18 cellular contexts compared by ENCODE assay signal in the genomic region with DNA sequence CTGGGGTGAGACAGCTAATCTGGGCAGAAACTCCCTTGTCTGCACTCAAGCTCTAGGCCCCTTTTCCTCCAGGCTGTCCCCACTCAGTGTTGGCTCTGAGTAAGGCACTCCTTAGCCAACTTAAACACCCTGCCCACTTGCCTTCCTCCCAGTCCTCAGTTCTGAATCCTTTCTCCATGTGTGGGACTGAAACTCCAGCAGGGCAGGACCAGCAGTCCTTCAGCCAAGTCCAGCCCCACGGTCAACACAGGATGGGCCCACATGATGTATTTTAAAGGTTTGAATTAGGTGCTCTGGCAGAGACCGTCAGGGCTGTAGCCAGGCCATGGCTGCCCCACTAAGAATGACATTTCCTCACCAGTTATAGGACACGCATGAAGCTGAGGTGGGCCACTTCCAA.
DNase-seq lines count a peak whose midpoint lies in the region; ATAC-seq and TF ChIP-seq lines count a peak whose summit lies in the region.
"Had no signal": no experiment of that assay in that cellular context is flagged by ENCODE, and none has a peak within 500 bp of the region (broad histone marks: within the 10 kb centered on the region; RNA-seq: fewer than 3 reads in every experiment).

No MANE protein-coding gene starts in this region.

- no peak overlapping the region for H3K27ac ChIP-seq in gastroesophageal sphincter

- no peaks in the 10 kb centered on the region for H3K4me1 Mint-ChIP-seq in stimulated activated naive CD8-positive, alpha-beta T cell treated with anti-CD3 and anti-CD28 coated beads, Interleukin-15, amount 100 ng/mL, for 72 hours
- no peaks in the 10 kb centered on the region for H3K4me1 Mint-ChIP-seq in activated naive CD8-positive, alpha-beta T cell treated with anti-CD3 and anti-CD28 coated beads, Interleukin-2, amount 50 U/mL, for 24 hours

- no peak overlapping the region for H3K4me3 Mint-ChIP-seq in stimulated activated naive CD8-positive, alpha-beta T cell treated with anti-CD3 and anti-CD28 coated beads, Interleukin-15, amount 100 ng/mL, for 72 hours
- H3K4me3 Mint-ChIP-seq in activated naive CD8-positive, alpha-beta T cell treated with anti-CD3 and anti-CD28 coated beads, Interleukin-2, amount 50 U/mL, for 24 hours: no peak overlapping the region
- H3K4me3 Mint-ChIP-seq: IgD-negative memory B cell had no signal

- intact Hi-C loops in sciatic nerve (cut with DNase I): no loop called here

- peaks cover 5 to 12% of the 10 kb centered on the region in 2 donors for H3K9me3 Mint-ChIP-seq in stimulated activated naive CD8-positive, alpha-beta T cell treated with anti-CD3 and anti-CD28 coated beads, Interleukin-15, amount 100 ng/mL, for 72 hours
- H3K9me3 Mint-ChIP-seq in activated naive CD8-positive, alpha-beta T cell treated with anti-CD3 and anti-CD28 coated beads, Interleukin-2, amount 50 U/mL, for 24 hours: no peaks in the 10 kb centered on the region

- TF ChIP-seq EP300 in gastroesophageal sphincter (IDR thresholded peaks at IDR 0.05): no peak

- no peaks in the 10 kb centered on the region for H3K36me3 Mint-ChIP-seq in activated naive CD8-positive, alpha-beta T cell treated with anti-CD3 and anti-CD28 coated beads, Interleukin-2, amount 50 U/mL, for 24 hours (ENCODE audit: low read depth)

- no peak overlapping the region for H3K4me3 ChIP-seq in gastroesophageal sphincter

- no peak overlapping the region for H3K27ac Mint-ChIP-seq in stimulated activated naive CD8-positive, alpha-beta T cell treated with anti-CD3 and anti-CD28 coated beads, Interleukin-15, amount 100 ng/mL, for 72 hours
- no peak overlapping the region for H3K27ac Mint-ChIP-seq in activated naive CD8-positive, alpha-beta T cell treated with anti-CD3 and anti-CD28 coated beads, Interleukin-2, amount 50 U/mL, for 24 hours
- H3K27ac Mint-ChIP-seq: IgD-negative memory B cell had no signal

- no peaks in the 10 kb centered on the region for H3K9me3 ChIP-seq in gastroesophageal sphincter

- DNase-seq in stimulated activated naive CD8-positive, alpha-beta T cell treated with anti-CD3 and anti-CD28 coated beads, Interleukin-15, amount 100 ng/mL, for 72 hours: no peak
- no peak for DNase-seq in stimulated activated naive CD8-positive, alpha-beta T cell treated with anti-CD3 and anti-CD28 coated beads, Interleukin-15, Interleukin-2, amounts not matched to agents 100 U/mL and 50 U/mL, for 24 hours
- no peak for DNase-seq in sciatic nerve (ENCODE audit: low spot score)
- no peak for DNase-seq in amniotic stem cell (lab: John Stamatoyannopoulos, UW)
- no peak for DNase-seq in activated naive CD8-positive, alpha-beta T cell treated with anti-CD3 and anti-CD28 coated beads, Interleukin-2, amount 50 U/mL, for 24 hours
- DNase-seq in activated effector memory CD4-positive, alpha-beta T cell treated with Interleukin-2 at 50 U/mL for 16 hours: no peak
- DNase-seq: DMS153, NCI-H1092 treated with DMSO at 0.1 percent for 48 hours, NCI-H1436, NCI-H187, NCI-H2081 treated with DMSO at 0.1 percent for 48 hours, NCI-H2171 treated with DMSO at 0.1 percent for 48 hours, NCI-H345, NCI-H510A treated with DMSO at 0.1 percent for 48 hours, NCI-H748 treated with DMSO at 0.1 percent for 48 hours had no signal

- no peaks in the 10 kb centered on the region for H3K36me3 ChIP-seq in gastroesophageal sphincter

- peaks cover 0 to 24% (median 5%) of the 10 kb centered on the region in 3 donors for H3K4me1 ChIP-seq in gastroesophageal sphincter

- no peak for TF ChIP-seq CTCF in gastroesophageal sphincter (IDR thresholded peaks at IDR 0.05)

- peaks cover 49% of the 10 kb centered on the region for H3K27me3 Mint-ChIP-seq in stimulated activated naive CD8-positive, alpha-beta T cell treated with anti-CD3 and anti-CD28 coated beads, Interleukin-15, amount 100 ng/mL, for 72 hours
- H3K27me3 Mint-ChIP-seq in activated naive CD8-positive, alpha-beta T cell treated with anti-CD3 and anti-CD28 coated beads, Interleukin-2, amount 50 U/mL, for 24 hours: peaks cover 13% of the 10 kb centered on the region

- no peaks in the 10 kb centered on the region for H3K27me3 ChIP-seq in gastroesophageal sphincter

- TF ChIP-seq POLR2A in gastroesophageal sphincter (IDR thresholded peaks at IDR 0.05): no peak

- WGBS in gastroesophageal sphincter (ENCODE audit: low coverage in 1 of 2), 2 donors: no CpG with 5 or more reads among the region's 3 CpGs

- ATAC-seq in stimulated activated naive CD8-positive, alpha-beta T cell treated with anti-CD3 and anti-CD28 coated beads, Interleukin-15, amount 100 ng/mL, for 72 hours: peak; percentile 26
- no peak for ATAC-seq in stimulated activated naive CD8-positive, alpha-beta T cell treated with anti-CD3 and anti-CD28 coated beads, Interleukin-15, Interleukin-2, amounts not matched to agents 100 U/mL and 50 U/mL, for 24 hours
- ATAC-seq in gastroesophageal sphincter (peak; percentile 14), sciatic nerve (peak; percentile 51)
- no peak for ATAC-seq in activated CD4-positive, CD25-positive, alpha-beta regulatory T cell treated with anti-CD3 and anti-CD28 coated beads, Interleukin-2, amount 50 U/mL, for 24 hours
- no peak for ATAC-seq in activated naive CD8-positive, alpha-beta T cell treated with anti-CD3 and anti-CD28 coated beads, Interleukin-2, amount 50 U/mL, for 24 hours

Comparison
In these comparisons a context has a peak if more than half of its experiments do, and no peak if none do; other contexts are left out.
1. ATAC-seq: peak in stimulated activated naive CD8-positive, alpha-beta T cell treated with anti-CD3 and anti-CD28 coated beads, Interleukin-15, amount 100 ng/mL, for 72 hours (single experiment), gastroesophageal sphincter (single experiment) and sciatic nerve (single experiment); none in stimulated activated naive CD8-positive, alpha-beta T cell treated with anti-CD3 and anti-CD28 coated beads, Interleukin-15, Interleukin-2, amounts not matched to agents 100 U/mL and 50 U/mL, for 24 hours (single experiment), activated CD4-positive, CD25-positive, alpha-beta regulatory T cell treated with anti-CD3 and anti-CD28 coated beads, Interleukin-2, amount 50 U/mL, for 24 hours (0 of 2) and activated naive CD8-positive, alpha-beta T cell treated with anti-CD3 and anti-CD28 coated beads, Interleukin-2, amount 50 U/mL, for 24 hours (single experiment).